9 cellular contexts compared by ENCODE assay signal in genomic region chr2:219352448-219353023, GRCh38. TPM values are rescaled to one million over a fixed set of nuclear protein-coding genes. Genes with fewer than 3 reads are reported as not detected.
DNase-seq lines count a peak whose midpoint lies in the region; ATAC-seq and TF ChIP-seq lines count a peak whose summit lies in the region.
"Had no signal": no experiment of that assay in that cellular context is flagged by ENCODE, and none has a peak within 500 bp of the region (broad histone marks: within the 10 kb centered on the region; RNA-seq: fewer than 3 reads in every experiment).

No MANE protein-coding gene starts in this region.

- no peak overlapping the region for H3K4me3 ChIP-seq in CD8-positive, alpha-beta memory T cell (ENCODE audit: low read length)
- no peak overlapping the region for H3K4me3 ChIP-seq in colonic mucosa
- no peak overlapping the region for H3K4me3 ChIP-seq in lower lobe of right lung
- H3K4me3 ChIP-seq: SK-N-MC had no signal

- TF ChIP-seq CTCF in H9 (conservative IDR thresholded peaks at IDR 0.05) (peak; percentile 83), colonic mucosa (IDR thresholded peaks at IDR 0.05) (peak; percentile 67), lower lobe of right lung (IDR thresholded peaks at IDR 0.05) (peak; percentile 66)

- H4K5ac ChIP-seq in H9 (ENCODE audit: insufficient read length, low read depth, low read length) = no peak overlapping the region

- CTCF ChIA-PET in CD8-positive, alpha-beta memory T cell (lab: Charles Lee) = interaction anchor here (1.5 to 2.0 kb wide), 4 partner anchors 10 to 53 kb away, joined by 3 to 7 read pairs (median 5); no protein-coding TSS in a partner anchor

- no peak overlapping the region for H2BK12ac ChIP-seq in H9 (ENCODE audit: insufficient read length, low read depth, low read length)

- no peak overlapping the region for H3K27ac ChIP-seq in CD8-positive, alpha-beta memory T cell (ENCODE audit: low read depth, low read length)
- H3K27ac ChIP-seq in H9 (ENCODE audit: insufficient read length, low read depth, low read length) = no peak overlapping the region
- H3K27ac ChIP-seq in colonic mucosa = no peak overlapping the region
- H3K27ac ChIP-seq in lower lobe of right lung = no peak overlapping the region
- H3K27ac ChIP-seq: SK-N-MC had no signal

- no peak overlapping the region for H2BK20ac ChIP-seq in H9 (ENCODE audit: low read depth, low read length, poor library complexity, severe bottlenecking)

- no peak overlapping the region for H3T11ph ChIP-seq in H9 (ENCODE audit: low read length)

- H3K4ac ChIP-seq in H9 (ENCODE audit: low read depth, low read length) = no peak overlapping the region

- POLR2A ChIA-PET in CD8-positive, alpha-beta memory T cell (lab: Charles Lee) = no interaction called here

- H3K23me2 ChIP-seq in H9 (ENCODE audit: insufficient read length, low read depth, low read length, poor library complexity, severe bottlenecking) = no peaks in the 10 kb centered on the region

- H3K18ac ChIP-seq in H9 (ENCODE audit: insufficient read length, low read depth, low read length) = no peak overlapping the region

- intact Hi-C loops in colonic mucosa (cut with DNase I) (no loop called here), lower lobe of right lung (cut with DNase I) (no loop called here)

- H4K20me1 ChIP-seq in H9 (ENCODE audit: control insufficient read depth, insufficient read depth, insufficient read length) = no peaks in the 10 kb centered on the region

- no peak overlapping the region for H4K8ac ChIP-seq in H9 (replicated peaks; ENCODE audit: insufficient read length, low read depth, low read length)

- H2AFZ ChIP-seq in H9 (ENCODE audit: low read length) = no peak overlapping the region

- H3K79me1 ChIP-seq in H9 (ENCODE audit: insufficient read depth, low read depth, low read length, poor library complexity, severe bottlenecking) = no peaks in the 10 kb centered on the region

- no peaks in the 10 kb centered on the region for H3K9me3 ChIP-seq in CD8-positive, alpha-beta memory T cell (ENCODE audit: low read length)
- H3K9me3 ChIP-seq in H9 (ENCODE audit: control insufficient read depth, low read depth, low read length) = no peaks in the 10 kb centered on the region
- H3K9me3 ChIP-seq in colonic mucosa = no peaks in the 10 kb centered on the region
- no peaks in the 10 kb centered on the region for H3K9me3 ChIP-seq in lower lobe of right lung

- H3K36me3 ChIP-seq in CD8-positive, alpha-beta memory T cell (ENCODE audit: insufficient read depth, low read length) = no peaks in the 10 kb centered on the region
- H3K36me3 ChIP-seq in colonic mucosa (no peaks in the 10 kb centered on the region), lower lobe of right lung (no peaks in the 10 kb centered on the region)

- H3K4me1 ChIP-seq in CD8-positive, alpha-beta memory T cell (ENCODE audit: insufficient read depth, low read length) = no peaks in the 10 kb centered on the region
- H3K4me1 ChIP-seq in H9 (ENCODE audit: insufficient read depth, low read length) = no peaks in the 10 kb centered on the region
- no peaks in the 10 kb centered on the region for H3K4me1 ChIP-seq in colonic mucosa
- no peaks in the 10 kb centered on the region for H3K4me1 ChIP-seq in lower lobe of right lung

- H3K36me3 Mint-ChIP-seq in CD8-positive, alpha-beta memory T cell = peaks cover 0 to 2% (median 0%) of the 10 kb centered on the region in 3 donors
- H3K36me3 Mint-ChIP-seq in H9 (ENCODE audit: insufficient read depth in 1 of 3, low read depth in 3 of 3) = no peaks in the 10 kb centered on the region

- H3K4me1 Mint-ChIP-seq in CD8-positive, alpha-beta memory T cell = peaks cover 0 to 2% (median 0%) of the 10 kb centered on the region in 3 donors
- peaks cover 0 to 14% of the 10 kb centered on the region in 2 experiments; a peak in 3 of 4 replicates for H3K4me1 Mint-ChIP-seq in H9

- H2BK120ac ChIP-seq in H9 (ENCODE audit: low read depth, low read length, poor library complexity, severe bottlenecking) = no peak overlapping the region

- H4K91ac ChIP-seq in H9 (ENCODE audit: insufficient read length, low read depth, low read length) = no peak overlapping the region

- peaks cover 40 to 84% of the 10 kb centered on the region in 2 donors for H3K27me3 Mint-ChIP-seq in CD8-positive, alpha-beta memory T cell
- H3K27me3 Mint-ChIP-seq in H9 (ENCODE audit: low read depth) = peaks cover 74% of the 10 kb centered on the region

- no peak overlapping the region for H3K4me2 ChIP-seq in H9 (ENCODE audit: insufficient read depth, insufficient read length, low read length)

- H2AK5ac ChIP-seq in H9 (ENCODE audit: insufficient read length, low read length) = no peak overlapping the region

- H3K27ac Mint-ChIP-seq in CD8-positive, alpha-beta memory T cell = peak overlapping the region in 1 of 8 donors; percentile 87
- H3K27ac Mint-ChIP-seq in H9 = no peak overlapping the region; a peak in 1 of 7 replicates

- H3K4me3 Mint-ChIP-seq in CD8-positive, alpha-beta memory T cell = no peak overlapping the region
- H3K4me3 Mint-ChIP-seq in H9 = no peak overlapping the region

- no peak overlapping the region for H3K23ac ChIP-seq in H9 (ENCODE audit: insufficient read length, low read depth, low read length)

- H3K9me3 Mint-ChIP-seq in CD8-positive, alpha-beta memory T cell = no peaks in the 10 kb centered on the region
- H3K9me3 Mint-ChIP-seq in H9 = no peaks in the 10 kb centered on the region

- H3K79me2 ChIP-seq in H9 (ENCODE audit: insufficient read depth, low read length) = no peaks in the 10 kb centered on the region

- H3K56ac ChIP-seq in H9 (ENCODE audit: insufficient read length, low read depth, low read length) = no peak overlapping the region

- no peak overlapping the region for H2BK15ac ChIP-seq in H9 (ENCODE audit: low read depth, low read length)

- peak; percentile 68 to 79 for ATAC-seq in lower lobe of right lung

- H3K9ac ChIP-seq in H9 (ENCODE audit: extremely low read depth, insufficient read length, low read length) = no peak overlapping the region
- H3K9ac ChIP-seq in colonic mucosa (ENCODE audit: low read depth in 2 of 2, low read length in 2 of 2) = no peak overlapping the region

- peak; percentile 36 to 64 (median 46) for DNase-seq in CD8-positive, alpha-beta memory T cell
- DNase-seq in H9 (peak; percentile 76), NCI-H226 (peak; percentile 47), colonic mucosa (peak; percentile 74), lower lobe of right lung (peak; percentile 55), GOT3 (lab: John Stamatoyannopoulos, UW) (no peak)
- peak; percentile 86 for DNase-seq in activated CD4-positive, alpha-beta T cell treated with anti-CD3 and anti-CD28 coated beads for 48 hours
- DNase-seq in stimulated activated CD8-positive, alpha-beta memory T cell treated with anti-CD3 and anti-CD28 coated beads, Interleukin-2, amount 100 ng/mL, for 1 hour (ENCODE audit: low read depth in 2 of 2) = peak; percentile 13 to 36

- WGBS in H9 (ENCODE audit: extremely low coverage, insufficient read length, low lambda C conversion rate) = no CpG with 5 or more reads among the region's 5 CpGs

- peaks cover 8% of the 10 kb centered on the region for H3K27me3 ChIP-seq in CD8-positive, alpha-beta memory T cell (ENCODE audit: insufficient read depth, low read length, poor library complexity, severe bottlenecking)
- H3K27me3 ChIP-seq in H9 (ENCODE audit: insufficient read depth, low read length) (peaks cover 4% of the 10 kb centered on the region; the same call in 1 of the 2 replicates), colonic mucosa (peaks cover 10% of the 10 kb centered on the region), lower lobe of right lung (ENCODE audit: low read depth) (peaks cover 29% of the 10 kb centered on the region)

- H2BK5ac ChIP-seq in H9 (ENCODE audit: insufficient read length, low read length) = no peak overlapping the region

- H3K14ac ChIP-seq in H9 (ENCODE audit: insufficient read depth, low read length) = no peak overlapping the region

RNA-seq across cellular contexts. Expression of gene RESP18, which starts 20.0 kb away (rescaled TPM):
- not detected for total RNA-seq in CD8-positive, alpha-beta memory T cell
- polyA plus RNA-seq in CD8-positive, alpha-beta memory T cell = not detected
- total RNA-seq in H9 (2021) (not detected in 2 replicates), colonic mucosa (not detected), lower lobe of right lung (not detected)

RNA-seq across cellular contexts. Expression of gene DNPEP, which starts 35.2 kb away (rescaled TPM):
- 100 to 1,000 TPM; 112 to 116 TPM for total RNA-seq in CD8-positive, alpha-beta memory T cell
- 69.1 TPM for polyA plus RNA-seq in CD8-positive, alpha-beta memory T cell
- total RNA-seq in H9 (2021) (60.9 and 63.5 TPM in 2 replicates), colonic mucosa (10 to 100 TPM; 96.1 to 96.7 TPM), lower lobe of right lung (79.5 TPM)

RNA-seq across cellular contexts. Expression of gene PTPRN, which starts 43.3 kb away (rescaled TPM):
- under 1 TPM in 1 of 2 experiments, not detected in 1; 0.11 TPM for total RNA-seq in CD8-positive, alpha-beta memory T cell
- not detected for polyA plus RNA-seq in CD8-positive, alpha-beta memory T cell
- total RNA-seq in H9 (2021) (6.3 and 6.5 TPM in 2 replicates), colonic mucosa (1 to 10 TPM; 1.9 to 2.0 TPM), lower lobe of right lung (not detected)
